8 cellular contexts compared by ENCODE assay signal in the genomic region with DNA sequence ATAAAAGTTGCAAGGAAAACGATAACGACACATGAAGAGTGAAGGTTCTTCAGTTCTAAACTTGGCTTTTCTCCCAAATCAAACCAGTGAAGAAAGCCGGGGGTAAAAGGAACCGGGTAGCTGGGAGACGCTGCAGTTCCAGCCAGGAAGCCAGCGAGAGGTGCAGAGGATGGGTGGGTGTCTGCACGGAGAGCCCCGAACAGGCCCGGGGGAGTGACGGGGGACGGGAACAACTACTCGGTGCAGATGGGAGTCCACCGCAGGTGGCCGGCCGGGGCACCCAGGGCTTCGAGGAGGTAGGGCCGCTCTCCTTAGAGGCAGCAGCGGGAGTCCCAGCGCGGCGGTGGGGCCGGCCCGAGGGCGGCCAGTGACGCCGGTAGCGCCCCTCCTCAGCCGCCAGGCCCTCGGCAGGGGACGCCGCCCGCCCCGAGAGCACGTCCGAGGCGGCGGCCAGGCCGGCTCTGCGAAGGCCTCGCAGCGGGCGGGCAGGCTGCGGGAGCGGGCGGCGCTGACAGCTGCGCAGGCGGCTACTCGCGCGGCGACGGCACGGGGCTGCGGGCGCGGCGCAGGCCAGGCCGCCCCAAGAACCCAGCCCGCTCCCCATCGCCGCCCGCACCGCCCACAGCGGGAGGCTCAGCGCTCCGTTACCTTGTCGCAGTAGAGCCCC. TPM values are rescaled to one million over a fixed set of nuclear protein-coding genes. Genes with fewer than 3 reads are reported as not detected.
A peak's percentile ranks its signal among the peaks of the same experiment; 100 is the strongest.
DNase-seq lines count a peak whose midpoint lies in the region; ATAC-seq, FAIRE-seq and TF ChIP-seq lines count a peak whose summit lies in the region.

No MANE protein-coding gene starts in this region.

- H3K27ac ChIP-seq in endothelial cell of umbilical vein (ENCODE audit: insufficient read depth, low read depth, low read length) (peak overlapping the region; percentile 98), mucosa of rectum (ENCODE audit: low read depth in 2 of 2, low read length in 2 of 2) (peak overlapping the region; percentile 96 to 98)

- H3K36me3 ChIP-seq in H7 (replicated peaks; ENCODE audit: control insufficient read depth, insufficient read depth, low read length) = no peaks in the 10 kb centered on the region
- no peaks in the 10 kb centered on the region for H3K36me3 ChIP-seq in endothelial cell of umbilical vein (ENCODE audit: control insufficient read depth in 2 of 2, extremely low read depth in 1 of 2, insufficient read depth in 2 of 2, low read length in 2 of 2)
- no peaks in the 10 kb centered on the region for H3K36me3 ChIP-seq in mucosa of rectum (ENCODE audit: control insufficient read depth in 2 of 2, insufficient read depth in 2 of 2, low read length in 2 of 2)

- CTCF ChIA-PET in endothelial cell of umbilical vein (lab: Charles Lee) = interaction anchor here (1.0 to 3.4 kb wide), 12 partner anchors 9 to 175 kb away, joined by 3 to 13 read pairs (median 4); partner anchors contain the start of gene FAM200B

- dilution Hi-C loops in endothelial cell of umbilical vein (cut with MboI; ENCODE audit: extremely low pct_ligation_motif_present, low sequenced_read_pairs) = no loop called here

- H3K27me3 ChIP-seq in H7 (ENCODE audit: control insufficient read depth, insufficient read depth, low read length) = no peaks in the 10 kb centered on the region
- H3K27me3 ChIP-seq in endothelial cell of umbilical vein (ENCODE audit: control insufficient read depth in 2 of 2, insufficient read depth in 2 of 2, low read length in 2 of 2) = no peaks in the 10 kb centered on the region
- H3K27me3 ChIP-seq in mucosa of rectum (ENCODE audit: control insufficient read depth in 2 of 2, insufficient read depth in 2 of 2, low read length in 2 of 2) = no peaks in the 10 kb centered on the region

- H3K27ac Mint-ChIP-seq in stimulated activated memory B cell treated with anti-CD40 and anti-IgM and Interleukin-4, amounts not matched to agents 10 μg/mL and 1 μg/mL and 100 μg/mL, for 72 hours = peak overlapping the region; percentile 98

- ATAC-seq in stimulated activated memory B cell treated with anti-CD40 and anti-IgM and Interleukin-4, amounts not matched to agents 10 μg/mL and 1 μg/mL and 100 μg/mL, for 72 hours = peak; percentile 81

- no peaks in the 10 kb centered on the region for H3K9me3 ChIP-seq in endothelial cell of umbilical vein (replicated peaks; ENCODE audit: control insufficient read depth, insufficient read depth, low read length)
- H3K9me3 ChIP-seq in mucosa of rectum (ENCODE audit: control insufficient read depth in 2 of 2, low read length in 2 of 2) = no peaks in the 10 kb centered on the region

- DNase-seq in H7 = peak; percentile 78
- peak; percentile 16 to 32 for DNase-seq in activated CD4-positive, alpha-beta T cell treated with anti-CD3 and anti-CD28 coated beads, Interleukin-2, amount 50 U/mL, for 24 hours (ENCODE audit: low read depth in 1 of 2, low spot score in 1 of 2)
- DNase-seq in endothelial cell of umbilical vein (ENCODE audit: low read depth, low spot score) = peak; percentile 61
- no peak for DNase-seq in NCI-H510A treated with DMSO at 0.1 percent for 48 hours (lab: John Stamatoyannopoulos, UW)

- no peaks in the 10 kb centered on the region for H3K9me3 Mint-ChIP-seq in stimulated activated memory B cell treated with anti-CD40 and anti-IgM and Interleukin-4, amounts not matched to agents 10 μg/mL and 1 μg/mL and 100 μg/mL, for 72 hours

- peak overlapping the region; percentile 93 for H2AFZ ChIP-seq in endothelial cell of umbilical vein (ENCODE audit: low read depth, low read length)

- no peak for TF ChIP-seq POLR2A in endothelial cell of umbilical vein (IDR thresholded peaks at IDR 0.05; ENCODE audit: low read depth, low read length)

- no peak for TF ChIP-seq CTCF in GM12875 (IDR thresholded peaks at IDR 0.05; ENCODE audit: borderline replicate concordance, insufficient read depth, low read depth, low read length)
- 0 out of 2 replicates have a peak, but pooled peaks have one; percentile 11 for TF ChIP-seq CTCF in LNCAP (IDR thresholded peaks at IDR 0.05)
- TF ChIP-seq CTCF in endothelial cell of umbilical vein (IDR thresholded peaks at IDR 0.05; ENCODE audit: extremely low read depth in 1 of 2, insufficient read depth in 1 of 2, low read depth in 1 of 2, low read length in 2 of 2) = no peak

- POLR2A ChIA-PET in endothelial cell of umbilical vein (lab: Charles Lee) = interaction anchor here (0.5 to 1.4 kb wide), 2 partner anchors 27 to 48 kb away, joined by 3 read pairs; partner anchors contain the start of genes BST1 and FAM200B

- intact Hi-C loops in endothelial cell of umbilical vein (cut with micrococcal nuclease) = loop anchor here (1.0 to 10.0 kb wide), 5 partner anchors 11 to 652 kb away; partner anchors contain the start of genes CPEB2, FAM200B and TAPT1

- peaks cover 53% of the 10 kb centered on the region for H3K79me2 ChIP-seq in endothelial cell of umbilical vein (ENCODE audit: control insufficient read depth, insufficient read depth, low read length)

- H3K36me3 Mint-ChIP-seq in stimulated activated memory B cell treated with anti-CD40 and anti-IgM and Interleukin-4, amounts not matched to agents 10 μg/mL and 1 μg/mL and 100 μg/mL, for 72 hours = no peaks in the 10 kb centered on the region

- H3K9ac ChIP-seq in endothelial cell of umbilical vein (replicated peaks; ENCODE audit: extremely low read depth, insufficient read depth, low read length) = peak overlapping the region; percentile 97
- peak overlapping the region; percentile 27 to 98 for H3K9ac ChIP-seq in mucosa of rectum (ENCODE audit: low read depth in 1 of 2, low read length in 2 of 2)

- H3K4me3 Mint-ChIP-seq in stimulated activated memory B cell treated with anti-CD40 and anti-IgM and Interleukin-4, amounts not matched to agents 10 μg/mL and 1 μg/mL and 100 μg/mL, for 72 hours = peak overlapping the region; percentile 99

- peaks cover 36% of the 10 kb centered on the region for H3K4me1 ChIP-seq in endothelial cell of umbilical vein (ENCODE audit: control insufficient read depth, extremely low read depth, insufficient read depth, low read length)
- peaks cover 14 to 29% of the 10 kb centered on the region in 2 donors for H3K4me1 ChIP-seq in mucosa of rectum (ENCODE audit: control insufficient read depth in 2 of 2, insufficient read depth in 2 of 2, low read length in 2 of 2)

- H3K4me3 ChIP-seq in GM12875 (ENCODE audit: low read depth, low read length) (peak overlapping the region; percentile 90), H7 (ENCODE audit: insufficient read depth, low read depth, low read length) (peak overlapping the region; percentile 86), endothelial cell of umbilical vein (replicated peaks in 1 of 3; ENCODE audit: insufficient read depth in 1 of 3, low read depth in 1 of 3, low read length in 3 of 3) (peak overlapping the region; percentile 78 to 97 (median 91)), mucosa of rectum (ENCODE audit: low read length in 2 of 2) (peak overlapping the region; percentile 67 to 87)

- peaks cover 3% of the 10 kb centered on the region for H4K20me1 ChIP-seq in endothelial cell of umbilical vein (replicated peaks; ENCODE audit: control insufficient read depth, extremely low read depth, insufficient read depth, low read length)

- BruUV-seq in endothelial cell of umbilical vein (replicated peaks; lab: Mats Ljungman, UMichigan) = no TSS peak

- FAIRE-seq in endothelial cell of umbilical vein (lab: Jason Lieb, UNC) = no peak

- peaks cover 51% of the 10 kb centered on the region for H3K4me1 Mint-ChIP-seq in stimulated activated memory B cell treated with anti-CD40 and anti-IgM and Interleukin-4, amounts not matched to agents 10 μg/mL and 1 μg/mL and 100 μg/mL, for 72 hours

- no peaks in the 10 kb centered on the region for H3K27me3 Mint-ChIP-seq in stimulated activated memory B cell treated with anti-CD40 and anti-IgM and Interleukin-4, amounts not matched to agents 10 μg/mL and 1 μg/mL and 100 μg/mL, for 72 hours

- no peaks in the 10 kb centered on the region for H3K9me1 ChIP-seq in endothelial cell of umbilical vein (replicated peaks; ENCODE audit: control insufficient read depth, extremely low read depth, insufficient read depth, low read length)

- H3K4me2 ChIP-seq in endothelial cell of umbilical vein (ENCODE audit: insufficient read depth, low read length) = peak overlapping the region; percentile 94

TF ChIP-seq in endothelial cell of umbilical vein, 7 proteins besides CTCF, POLR2A, EP300 and RAD21 (continues in another document):
- no peak for TF ChIP-seq EZH2 (IDR thresholded peaks at IDR 0.05; ENCODE audit: borderline replicate concordance, low read depth, low read length, severe bottlenecking)

RNA-seq across cellular contexts. Expression of gene FBXL5, which starts 0.5 kb away (rescaled TPM):
- 80.8 and 91.6 TPM in 2 replicates for total RNA-seq in H7 (2014; rRNA removed; shearing (Covaris generic))
- 60.2 and 64.8 TPM in 2 replicates for total RNA-seq in endothelial cell of umbilical vein
- polyA plus RNA-seq in endothelial cell of umbilical vein = 42.2 and 44.1 TPM in 2 replicates
- 40.4 and 40.8 TPM in 2 replicates for polyA plus RNA-seq in endothelial cell of umbilical vein (2011; cell fraction: cytosol; rRNA removed)
- 35.5 and 47.9 TPM in 2 replicates for polyA plus RNA-seq in endothelial cell of umbilical vein (2011; cell fraction: nucleus; rRNA removed)
- 43.9 and 62.3 TPM in 2 replicates for polyA plus RNA-seq in endothelial cell of umbilical vein (2012)
- 75.6 and 101 TPM in 2 replicates for polyA minus RNA-seq in endothelial cell of umbilical vein
- polyA minus RNA-seq in endothelial cell of umbilical vein (2011; cell fraction: cytosol; rRNA and poly(A)+ RNA removed) = 13.1 TPM
- polyA minus RNA-seq in endothelial cell of umbilical vein (2011; cell fraction: nucleus; rRNA and poly(A)+ RNA removed) = 65.1 and 76.1 TPM in 2 replicates

RNA-seq across cellular contexts. Expression of gene FAM200B, which starts 26.9 kb away (rescaled TPM):
- 39.5 and 61.0 TPM in 2 replicates for total RNA-seq in H7 (2014; rRNA removed; shearing (Covaris generic))
- 20.6 and 24.6 TPM in 2 replicates for total RNA-seq in endothelial cell of umbilical vein
- 10.7 and 13.9 TPM in 2 replicates for polyA plus RNA-seq in endothelial cell of umbilical vein
- 28.5 and 32.3 TPM in 2 replicates for polyA plus RNA-seq in endothelial cell of umbilical vein (2011; cell fraction: cytosol; rRNA removed)
- 20.7 and 29.1 TPM in 2 replicates for polyA plus RNA-seq in endothelial cell of umbilical vein (2011; cell fraction: nucleus; rRNA removed)
- polyA plus RNA-seq in endothelial cell of umbilical vein (2012) = 29.0 and 40.6 TPM in 2 replicates
- polyA minus RNA-seq in endothelial cell of umbilical vein = 3.2 and 5.7 TPM in 2 replicates
- 11.1 TPM for polyA minus RNA-seq in endothelial cell of umbilical vein (2011; cell fraction: cytosol; rRNA and poly(A)+ RNA removed)
- 8.7 and 11.2 TPM in 2 replicates for polyA minus RNA-seq in endothelial cell of umbilical vein (2011; cell fraction: nucleus; rRNA and poly(A)+ RNA removed)

RNA-seq across cellular contexts. Expression of gene BST1, which starts 48.2 kb away (rescaled TPM):
- total RNA-seq in H7 (2014; rRNA removed; shearing (Covaris generic)) = 0.80 and 1.00 TPM in 2 replicates
- 6.6 and 10.7 TPM in 2 replicates for total RNA-seq in endothelial cell of umbilical vein
- 14.0 and 14.9 TPM in 2 replicates for polyA plus RNA-seq in endothelial cell of umbilical vein
- polyA plus RNA-seq in endothelial cell of umbilical vein (2011; cell fraction: cytosol; rRNA removed) = 12.9 and 13.9 TPM in 2 replicates
- 4.9 and 5.7 TPM in 2 replicates for polyA plus RNA-seq in endothelial cell of umbilical vein (2011; cell fraction: nucleus; rRNA removed)
- 16.0 and 18.3 TPM in 2 replicates for polyA plus RNA-seq in endothelial cell of umbilical vein (2012)
- polyA minus RNA-seq in endothelial cell of umbilical vein = 3.5 and 6.5 TPM in 2 replicates
- polyA minus RNA-seq in endothelial cell of umbilical vein (2011; cell fraction: cytosol; rRNA and poly(A)+ RNA removed) = not detected
- 2.0 and 2.1 TPM in 2 replicates for polyA minus RNA-seq in endothelial cell of umbilical vein (2011; cell fraction: nucleus; rRNA and poly(A)+ RNA removed)
